1 cellular context compared by ENCODE assay signal in the genomic region with DNA sequence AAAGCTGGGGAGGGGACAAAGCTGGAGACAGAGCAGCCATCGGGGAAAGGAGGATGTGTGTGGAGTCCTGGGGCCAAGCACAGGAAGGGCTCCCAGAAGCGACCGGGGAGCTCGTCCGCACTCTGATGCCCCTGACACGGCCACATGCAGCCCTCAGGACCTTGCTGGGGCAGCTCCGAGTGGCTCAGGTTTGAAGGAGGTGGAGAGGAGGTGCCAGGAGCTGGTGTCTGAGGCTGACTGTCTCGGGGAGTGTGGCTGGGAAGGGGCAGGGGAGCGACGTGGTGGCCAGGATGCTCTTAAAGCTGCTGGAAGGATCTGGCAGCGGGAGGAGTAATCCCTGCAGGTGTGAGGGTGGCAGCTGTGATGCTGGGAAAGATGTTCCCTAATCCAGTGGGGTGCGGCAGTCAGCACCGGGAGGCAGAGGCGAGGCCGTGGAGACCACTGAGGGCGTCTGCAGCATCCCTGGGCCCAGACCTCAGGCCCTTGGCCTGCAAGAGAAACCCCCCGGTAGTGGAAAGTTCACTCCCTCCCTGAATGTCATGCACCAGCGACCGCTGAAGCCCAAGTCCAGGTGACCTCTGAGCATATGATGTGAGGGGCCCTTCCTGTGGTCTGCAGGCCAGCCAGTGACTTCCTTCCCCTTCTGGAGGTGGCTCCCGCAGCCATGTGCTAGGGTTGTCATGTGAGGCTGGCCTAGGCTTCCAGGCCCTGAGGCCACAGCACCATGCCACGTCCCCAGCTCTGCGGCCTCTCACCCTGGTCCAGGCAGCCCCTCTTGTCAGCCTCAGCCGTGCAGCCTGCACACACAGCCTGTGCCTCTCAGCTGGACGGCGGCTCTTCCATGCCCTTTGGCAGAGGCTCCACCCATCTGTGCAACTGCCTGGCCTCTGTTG.
TF ChIP-seq lines count a peak whose summit lies in the region.

No MANE protein-coding gene starts in this region.

TF ChIP-seq in IMR-90, 13 proteins besides CTCF, POLR2A, EP300 and RAD21:
- TF ChIP-seq, protein P1, sequence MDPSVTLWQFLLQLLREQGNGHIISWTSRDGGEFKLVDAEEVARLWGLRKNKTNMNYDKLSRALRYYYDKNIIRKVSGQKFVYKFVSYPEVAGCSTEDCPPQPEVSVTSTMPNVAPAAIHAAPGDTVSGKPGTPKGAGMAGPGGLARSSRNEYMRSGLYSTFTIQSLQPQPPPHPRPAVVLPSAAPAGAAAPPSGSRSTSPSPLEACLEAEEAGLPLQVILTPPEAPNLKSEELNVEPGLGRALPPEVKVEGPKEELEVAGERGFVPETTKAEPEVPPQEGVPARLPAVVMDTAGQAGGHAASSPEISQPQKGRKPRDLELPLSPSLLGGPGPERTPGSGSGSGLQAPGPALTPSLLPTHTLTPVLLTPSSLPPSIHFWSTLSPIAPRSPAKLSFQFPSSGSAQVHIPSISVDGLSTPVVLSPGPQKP (IDR thresholded peaks at IDR 0.05; ENCODE audit: borderline replicate concordance, low read depth, low read length): no peak
- TF ChIP-seq MXI1 (IDR thresholded peaks at IDR 0.05; ENCODE audit: borderline replicate concordance, low read depth, low read length) (no peak), BHLHE40 (IDR thresholded peaks at IDR 0.05; ENCODE audit: low read depth, low read length) (no peak), SMC3 (IDR thresholded peaks at IDR 0.05; ENCODE audit: low read depth, low read length) (no peak), RCOR1 (IDR thresholded peaks at IDR 0.05; ENCODE audit: insufficient replicate concordance, low read length) (no peak), MAZ (IDR thresholded peaks at IDR 0.05; ENCODE audit: borderline replicate concordance, low read depth, low read length) (no peak), MAFK (IDR thresholded peaks at IDR 0.05; ENCODE audit: low read depth, low read length) (no peak), NFE2L2 (IDR thresholded peaks at IDR 0.05; ENCODE audit: low read depth, low read length) (no peak), CEBPB (IDR thresholded peaks at IDR 0.05; ENCODE audit: low read depth, low read length) (no peak), RFX5 (IDR thresholded peaks at IDR 0.05; ENCODE audit: low read depth, low read length) (no peak), FOS (IDR thresholded peaks at IDR 0.05; ENCODE audit: low read depth, low read length) (no peak), CHD1 (IDR thresholded peaks at IDR 0.05; ENCODE audit: low read depth, low read length) (no peak)
- TF ChIP-seq, protein P2, sequence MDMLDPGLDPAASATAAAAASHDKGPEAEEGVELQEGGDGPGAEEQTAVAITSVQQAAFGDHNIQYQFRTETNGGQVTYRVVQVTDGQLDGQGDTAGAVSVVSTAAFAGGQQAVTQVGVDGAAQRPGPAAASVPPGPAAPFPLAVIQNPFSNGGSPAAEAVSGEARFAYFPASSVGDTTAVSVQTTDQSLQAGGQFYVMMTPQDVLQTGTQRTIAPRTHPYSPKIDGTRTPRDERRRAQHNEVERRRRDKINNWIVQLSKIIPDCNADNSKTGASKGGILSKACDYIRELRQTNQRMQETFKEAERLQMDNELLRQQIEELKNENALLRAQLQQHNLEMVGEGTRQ (IDR thresholded peaks at IDR 0.05; ENCODE audit: low read depth, low read length): no peak
